In genomic region chr16:4371481-4372314, GRCh38 we compare ENCODE assay signal across 8 cellular contexts. TPM values are rescaled to one million over a fixed set of nuclear protein-coding genes. Genes with fewer than 3 reads are reported as not detected.
A peak's percentile ranks its signal among the peaks of the same experiment; 100 is the strongest.
DNase-seq lines count a peak whose midpoint lies in the region; ATAC-seq and TF ChIP-seq lines count a peak whose summit lies in the region.

Gene VASN, plus strand, starts transcription at chr16:4371848. Its CDS starts 9,030 bp downstream, at chr16:4380878.

- peak within 1 kb of the TSS; percentile 96 for H2BK120ac ChIP-seq in neuronal stem cell (ENCODE audit: low read depth, low read length)

- no peaks in the 10 kb centered on the region for H3K9me2 ChIP-seq in GM23338 (ENCODE audit: insufficient read depth)

- H3K4me2 ChIP-seq in GM23338 (peak within 1 kb of the TSS; percentile 94), neuronal stem cell (ENCODE audit: insufficient read depth, low read length, poor library complexity, severe bottlenecking) (peak within 1 kb of the TSS; percentile 91)

- 29% methylated on average over 1 of the region's 86 CpGs; no CpG with 5 or more reads in 1 of the 2 donors for WGBS in gastroesophageal sphincter (ENCODE audit: low coverage in 1 of 2), 2 donors
- no CpG with 5 or more reads among the region's 86 CpGs for WGBS in neuronal stem cell (ENCODE audit: extremely low coverage in 2 of 2, insufficient read length in 2 of 2, insufficient replicate concordance in 1 of 2), 2 donors

- H3K9ac ChIP-seq in neuronal stem cell (ENCODE audit: low read depth, low read length, poor library complexity) (peak within 1 kb of the TSS; percentile 91), subcutaneous abdominal adipose tissue (ENCODE audit: low read length in 5 of 5) (peak within 1 kb of the TSS; percentile 48 to 84 (median 73))

- peak within 1 kb of the TSS; percentile 72 for H4K91ac ChIP-seq in neuronal stem cell (ENCODE audit: low read depth, low read length, poor library complexity)

- H3K18ac ChIP-seq in neuronal stem cell (ENCODE audit: low read length), result peak within 1 kb of the TSS; percentile 90

- H2BK5ac ChIP-seq in neuronal stem cell (ENCODE audit: low read length), result peak within 1 kb of the TSS; percentile 29

- peak within 1 kb of the TSS; percentile 89 for H3K14ac ChIP-seq in neuronal stem cell (ENCODE audit: low read length)

- peaks cover 3% of the 10 kb centered on the region; the same call in 1 of the 3 replicates for H3K36me3 Mint-ChIP-seq in GM23338 (ENCODE audit: low read depth)

- no peaks in the 10 kb centered on the region for H3K9me3 ChIP-seq in gastroesophageal sphincter
- H3K9me3 ChIP-seq in neuronal stem cell (replicated peaks in 1 of 2; ENCODE audit: control insufficient read depth in 2 of 2, insufficient read depth in 1 of 2, low read depth in 1 of 2, low read length in 2 of 2), result no peaks in the 10 kb centered on the region
- H3K9me3 ChIP-seq in subcutaneous abdominal adipose tissue (ENCODE audit: control insufficient read depth in 5 of 5, low read length in 5 of 5), result no peaks in the 10 kb centered on the region

- H3K27ac ChIP-seq in GM23338 (ENCODE audit: low read depth), result no peak within 1 kb of the TSS
- peak within 1 kb of the TSS; percentile 99 for H3K27ac ChIP-seq in RWPE1
- peak within 1 kb of the TSS; percentile 19 to 91 (median 88) for H3K27ac ChIP-seq in gastroesophageal sphincter
- H3K27ac ChIP-seq in neuronal stem cell (replicated peaks; ENCODE audit: low read length), result no peak within 1 kb of the TSS
- peak within 1 kb of the TSS; percentile 94 for H3K27ac ChIP-seq in subcutaneous abdominal adipose tissue (ENCODE audit: low read depth, low read length)

- H3K36me3 ChIP-seq in GM23338 (ENCODE audit: insufficient read depth) (no peaks in the 10 kb centered on the region), gastroesophageal sphincter (no peaks in the 10 kb centered on the region), neuronal stem cell (replicated peaks in 1 of 2; ENCODE audit: control insufficient read depth in 2 of 2, insufficient read depth in 2 of 2, low read length in 2 of 2) (no peaks in the 10 kb centered on the region), subcutaneous abdominal adipose tissue (ENCODE audit: control insufficient read depth in 5 of 5, insufficient read depth in 5 of 5, low read length in 5 of 5) (peaks cover 0 to 8% (median 4%) of the 10 kb centered on the region in 5 donors)

- H3K9me3 Mint-ChIP-seq in GM23338, result no peaks in the 10 kb centered on the region

- TF ChIP-seq CTCF in GM23338 (conservative IDR thresholded peaks at IDR 0.05; ENCODE audit: low read depth in 2 of 2), result no peak
- TF ChIP-seq CTCF in RWPE1 (conservative IDR thresholded peaks at IDR 0.05; ENCODE audit: low read depth), result no peak
- peak in 1 of 4 experiments; percentile 7 for TF ChIP-seq CTCF in gastroesophageal sphincter (IDR thresholded peaks at IDR 0.05)

- peak within 1 kb of the TSS; percentile 38 for H2BK15ac ChIP-seq in neuronal stem cell (ENCODE audit: low read length)

- peak; percentile 69 for DNase-seq in CD1c-positive myeloid dendritic cell (ENCODE audit: extremely low spot score)
- peak; percentile 79 for DNase-seq in GM23338 (ENCODE audit: low spot score)
- DNase-seq in RWPE1 (ENCODE audit: low spot score), result peak; percentile 91
- peak; percentile 41 to 73 (median 64) for DNase-seq in activated naive CD4-positive, alpha-beta T cell (lab: John Stamatoyannopoulos, UW)
- peak; percentile 73 for DNase-seq in neuronal stem cell (ENCODE audit: low spot score)
- no peak for DNase-seq in RPMI8226

- peak within 1 kb of the TSS; percentile 99 for H2AK5ac ChIP-seq in neuronal stem cell (ENCODE audit: low read depth, low read length)

- H3K4me1 Mint-ChIP-seq in GM23338, result peaks cover 25% of the 10 kb centered on the region

- H2AFZ ChIP-seq in GM23338, result no peak within 1 kb of the TSS
- H2AFZ ChIP-seq in neuronal stem cell (ENCODE audit: low read length), result peak within 1 kb of the TSS; percentile 75

- TF ChIP-seq POLR2A in gastroesophageal sphincter (IDR thresholded peaks at IDR 0.05), result peak; percentile 97 to 98

- peak within 1 kb of the TSS; percentile 73 for H3K4me3 ChIP-seq in GM23338
- peak within 1 kb of the TSS; percentile 50 to 83 for H3K4me3 ChIP-seq in gastroesophageal sphincter
- peak within 1 kb of the TSS; percentile 54 to 87 for H3K4me3 ChIP-seq in neuronal stem cell (ENCODE audit: low read length in 2 of 2)
- H3K4me3 ChIP-seq in subcutaneous abdominal adipose tissue (ENCODE audit: low read depth in 1 of 5, low read length in 5 of 5), result peak within 1 kb of the TSS; percentile 76 to 86 (median 81)

- H3K27me3 Mint-ChIP-seq in GM23338 (ENCODE audit: insufficient read depth, low read depth, poor library complexity), result peaks cover 25% of the 10 kb centered on the region

- CTCF ChIA-PET in RWPE1 (lab: Yijun Ruan, JAX), result interaction anchor here (0.5 kb wide), 1 partner anchor 54 kb away, joined by 3 read pairs; no protein-coding TSS in a partner anchor

- POLR2A ChIA-PET in RWPE1 (lab: Yijun Ruan, JAX; ENCODE audit: low non-redundant PET), result no interaction called here

- H3K4ac ChIP-seq in neuronal stem cell (ENCODE audit: low read length), result peak within 1 kb of the TSS; percentile 53

- peak within 1 kb of the TSS; percentile 84 for H3K4me3 Mint-ChIP-seq in GM23338

- peaks cover 15% of the 10 kb centered on the region for H3K79me2 ChIP-seq in GM23338 (replicated peaks; ENCODE audit: insufficient read depth)

- peaks cover 9% of the 10 kb centered on the region for H3K79me1 ChIP-seq in neuronal stem cell (ENCODE audit: low read depth, low read length)

- TF ChIP-seq EP300 in gastroesophageal sphincter (IDR thresholded peaks at IDR 0.05), result no peak

- H4K20me1 ChIP-seq in GM23338 (replicated peaks; ENCODE audit: insufficient read depth), result no peaks in the 10 kb centered on the region

- ATAC-seq in GM23338, result peak; percentile 49
- ATAC-seq in gastroesophageal sphincter, result peak; percentile 76

- H3K4me1 ChIP-seq in GM23338 (ENCODE audit: insufficient read depth) (peaks cover 43% of the 10 kb centered on the region), gastroesophageal sphincter (peaks cover 3 to 73% (median 52%) of the 10 kb centered on the region in 3 donors), neuronal stem cell (ENCODE audit: control insufficient read depth in 2 of 2, insufficient read depth in 1 of 2, low read depth in 1 of 2, low read length in 2 of 2) (peaks cover 35 to 45% of the 10 kb centered on the region in 2 donors), subcutaneous abdominal adipose tissue (ENCODE audit: control insufficient read depth in 5 of 5, insufficient read depth in 5 of 5, low read length in 5 of 5) (peaks cover 0 to 75% (median 63%) of the 10 kb centered on the region in 5 donors)

- no peak within 1 kb of the TSS for H3K27ac Mint-ChIP-seq in GM23338

- H3K23ac ChIP-seq in neuronal stem cell (ENCODE audit: low read depth, low read length, poor library complexity), result peak within 1 kb of the TSS; percentile 96

- peaks cover 22% of the 10 kb centered on the region; the same call in 1 of the 2 replicates for H3F3A ChIP-seq in GM23338 (replicated peaks; ENCODE audit: low read depth)

- peak within 1 kb of the TSS; percentile 82 for H4K8ac ChIP-seq in neuronal stem cell (ENCODE audit: low read depth, low read length)

- H3K27me3 ChIP-seq in GM23338 (ENCODE audit: insufficient read depth) (peaks cover 3% of the 10 kb centered on the region; the same call in 1 of the 2 replicates), gastroesophageal sphincter (no peaks in the 10 kb centered on the region), neuronal stem cell (ENCODE audit: control insufficient read depth in 3 of 3, insufficient read depth in 3 of 3, low read depth in 1 of 3, low read length in 3 of 3) (no peaks in the 10 kb centered on the region), subcutaneous abdominal adipose tissue (ENCODE audit: control insufficient read depth in 5 of 5, insufficient read depth in 4 of 5, low read length in 5 of 5) (no peaks in the 10 kb centered on the region)

- peak within 1 kb of the TSS; percentile 41 for H2BK12ac ChIP-seq in neuronal stem cell (ENCODE audit: low read length)

TF ChIP-seq in GM23338, 12 proteins besides CTCF, POLR2A, EP300 and RAD21 (continues in another document):
- peak; percentile 13 for TF ChIP-seq REST (IDR thresholded peaks at IDR 0.05; ENCODE audit: unreplicated experiment)
- 0 out of 2 replicates have a peak, but pooled peaks have one; percentile 1 for TF ChIP-seq CREB1 (CRISPR knock-in tag; IDR thresholded peaks at IDR 0.05; ENCODE audit: low read depth)
- peak; percentile 94 for TF ChIP-seq POLR2AphosphoS5 (IDR thresholded peaks at IDR 0.05; ENCODE audit: low read depth)

RNA-seq across cellular contexts. Expression of gene VASN, which starts in this region (rescaled TPM):
- total RNA-seq in GM23338 (2014; rRNA removed; shearing (Covaris generic)), result 15.5 and 16.9 TPM in 2 replicates
- polyA plus RNA-seq in GM23338 (2016; fragmentation: Nextera tagmentation; extraction: Ambion mirVana), result 7.1 and 8.0 TPM in 2 replicates
- total RNA-seq in gastroesophageal sphincter, result 10 to 100 TPM in 3 of 4 donors, 1 to 10 TPM in 1; 6.8 to 35.8 (median 19.9) TPM
- 7.8 TPM for polyA plus RNA-seq in neuronal stem cell (2013, experiment 1 of 2)
- polyA plus RNA-seq in neuronal stem cell (2013, experiment 2 of 2), result 7.6 TPM

Comparison
In these comparisons a context has a peak if more than half of its experiments do, and no peak if none do; other contexts are left out.
1. H3K27ac ChIP-seq: peak in RWPE1 (single experiment), gastroesophageal sphincter (4 of 4) and subcutaneous abdominal adipose tissue (single experiment); none in GM23338 (single experiment) and neuronal stem cell (single experiment).
2. Peak in every context shown above with its lines, with median percentiles within 50 percentile points of each other: H3K4me3 ChIP-seq.